In the genomic region with DNA sequence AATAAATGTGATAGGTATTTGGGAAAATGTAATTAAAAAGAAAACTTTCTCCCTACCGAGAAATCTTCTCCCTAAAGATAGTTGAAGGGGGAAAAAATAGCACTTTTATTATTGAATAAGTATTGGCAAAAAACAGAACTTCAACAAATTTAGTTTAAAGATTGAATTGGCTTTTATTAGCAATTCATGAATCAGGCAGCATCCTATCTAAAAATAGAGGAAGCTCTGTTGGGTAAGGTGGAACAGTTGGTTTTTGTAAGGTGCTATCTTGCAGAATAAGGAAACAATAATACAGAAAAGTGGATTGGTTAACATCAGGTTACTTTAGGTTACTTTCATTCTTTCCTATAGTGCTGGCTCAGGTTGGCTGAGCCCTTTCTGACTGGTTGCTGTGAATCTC, we compare ENCODE assay signal across 3 cellular contexts.
"Had no signal": no experiment of that assay in that cellular context is flagged by ENCODE, and none has a peak within 500 bp of the region (broad histone marks: within the 10 kb centered on the region; RNA-seq: fewer than 3 reads in every experiment).

No MANE protein-coding gene starts in this region.

- DNase-seq: GDM1, GF-D8 had no signal

- H3K4me3 ChIP-seq: GM12878 had no signal
